Comparison of ENCODE assay signal across 20 cellular contexts in genomic region chr22:50604256-50604580, GRCh38. TPM values are rescaled to one million over a fixed set of nuclear protein-coding genes. Genes with fewer than 3 reads are reported as not detected.
DNase-seq lines count a peak whose midpoint lies in the region; FAIRE-seq and TF ChIP-seq lines count a peak whose summit lies in the region.
"Had no signal": no experiment of that assay in that cellular context is flagged by ENCODE, and none has a peak within 500 bp of the region (broad histone marks: within the 10 kb centered on the region; RNA-seq: fewer than 3 reads in every experiment).

No MANE protein-coding gene starts in this region.

- H3K79me1 ChIP-seq in H1 (ENCODE audit: low read depth, low read length), result no peaks in the 10 kb centered on the region

- H3K27ac Mint-ChIP-seq in activated T-helper 2 cell treated with anti-CD3 and anti-CD28 coated beads, Interferon-gamma antibody, Interleukin-2, Interleukin-4, amounts not matched to agents 10 μg/mL and 5 μg/mL and 100 μg/mL, durations not matched to agents 14 hours and 24 hours and 36 hours, result no peak overlapping the region
- H3K27ac Mint-ChIP-seq: CD4-positive, alpha-beta memory T cell had no signal

- intact Hi-C loops in posterior vena cava (cut with DNase I), result no loop called here
- intact Hi-C loops in activated T-helper 2 cell treated with anti-CD3 and anti-CD28 coated beads, Interferon-gamma antibody, Interleukin-2, Interleukin-4, amounts not matched to agents 10 μg/mL and 5 μg/mL and 100 μg/mL, durations not matched to agents 14 hours and 24 hours and 36 hours (cut with micrococcal nuclease), result no loop called here

- no peak overlapping the region for H3K23ac ChIP-seq in H1 (ENCODE audit: insufficient read length)

- no peak overlapping the region for H2BK120ac ChIP-seq in H1 (replicated peaks; ENCODE audit: low read depth, low read length)

- TF ChIP-seq POLR2A in H1 (IDR thresholded peaks at IDR 0.05; ENCODE audit: control extremely low read depth in 1 of 2, low read depth in 2 of 2, low read length in 2 of 2), result no peak

- no peak for TF ChIP-seq RAD21 in H1 (IDR thresholded peaks at IDR 0.05 in 1 of 2, conservative IDR thresholded peaks at IDR 0.05 in 1 of 2; ENCODE audit: low read depth in 2 of 2, low read length in 2 of 2)

- peak overlapping the region; percentile 51; the same call in 1 of the 2 replicates for H4K8ac ChIP-seq in H1 (ENCODE audit: extremely low read depth, insufficient read depth, low read length)

- no peak overlapping the region for H3K4me3 ChIP-seq in H7 (ENCODE audit: insufficient read depth, low read depth, low read length)
- peak overlapping the region in 3 of 4 experiments; percentile 26 to 55 (median 27); a peak in 6 of 8 replicates for H3K4me3 ChIP-seq in H1 (ENCODE audit: extremely low read depth in 1 of 4, insufficient read depth in 2 of 4, low read depth in 3 of 4, low read length in 4 of 4)
- H3K4me3 ChIP-seq: GM12878 had no signal

- no peak overlapping the region for H3K14ac ChIP-seq in H1 (ENCODE audit: insufficient read length)

- H3K4me1 ChIP-seq in H1 (replicated peaks in 1 of 4; ENCODE audit: control insufficient read depth in 3 of 4, insufficient read depth in 4 of 4, low read length in 3 of 4), result peaks cover 0 to 16% (median 4%) of the 10 kb centered on the region in 4 experiments; a peak in 5 of 7 replicates

- H2AK5ac ChIP-seq in H1 (ENCODE audit: low read depth, low read length), result no peak overlapping the region

- H3K79me2 ChIP-seq in H1 (ENCODE audit: control insufficient read depth in 1 of 2, insufficient read depth in 2 of 2, low read length in 2 of 2), result no peaks in the 10 kb centered on the region

- H3K27me3 ChIP-seq in H7 (ENCODE audit: control insufficient read depth, insufficient read depth, low read length), result peaks cover 29% of the 10 kb centered on the region
- peaks cover 54 to 73% (median 63%) of the 10 kb centered on the region in 4 experiments; a peak in 6 of 7 replicates for H3K27me3 ChIP-seq in H1 (replicated peaks in 1 of 4; ENCODE audit: control insufficient read depth in 3 of 4, extremely low read depth in 1 of 4, insufficient read depth in 3 of 4, low read length in 3 of 4)
- H3K27me3 ChIP-seq: BE2C had no signal

- H3K9me3 ChIP-seq in H1 (ENCODE audit: insufficient read depth in 2 of 2, low read depth in 1 of 2, low read length in 1 of 2), result no peaks in the 10 kb centered on the region
- H3K9me3 ChIP-seq: BE2C had no signal

- H3K56ac ChIP-seq in H1 (replicated peaks; ENCODE audit: insufficient read length, low read depth, low read length), result no peak overlapping the region

- TF ChIP-seq CTCF in GM13976 (IDR thresholded peaks at IDR 0.05; ENCODE audit: borderline replicate concordance, control extremely low read depth, extremely low read depth, insufficient read depth, missing control alignments), result no peak
- TF ChIP-seq CTCF in H1 (IDR thresholded peaks at IDR 0.05; ENCODE audit: control extremely low read depth in 1 of 3, insufficient read depth in 1 of 3, low read depth in 1 of 3, low read length in 3 of 3), result no peak
- TF ChIP-seq CTCF in D721Med (IDR thresholded peaks at IDR 0.05; ENCODE audit: insufficient read depth, missing control alignments), result no peak

- no peak overlapping the region for H3K18ac ChIP-seq in H1 (ENCODE audit: extremely low read depth, low read length)

- H3K36me3 ChIP-seq in H7 (replicated peaks; ENCODE audit: control insufficient read depth, insufficient read depth, low read length) (no peaks in the 10 kb centered on the region), H1 (ENCODE audit: control insufficient read depth in 2 of 4, insufficient read depth in 4 of 4, low read length in 3 of 4) (peaks cover 0 to 3% (median 0%) of the 10 kb centered on the region in 4 experiments; a peak in 1 of 8 replicates)

- POLR2A ChIA-PET in H1 (lab: Charles Lee; ENCODE audit: partially characterized antibody), result no interaction called here

- peak overlapping the region; percentile 29 to 64; a peak in 3 of 4 replicates for H3K4me2 ChIP-seq in H1 (ENCODE audit: insufficient read depth in 1 of 2, low read depth in 2 of 2, low read length in 2 of 2)

- no peak overlapping the region for H2BK15ac ChIP-seq in H1 (ENCODE audit: low read length)

- no peak overlapping the region for H3K4ac ChIP-seq in H1 (replicated peaks; ENCODE audit: insufficient read length, low read depth, low read length)

- H3K9me3 Mint-ChIP-seq in activated T-helper 2 cell treated with anti-CD3 and anti-CD28 coated beads, Interferon-gamma antibody, Interleukin-2, Interleukin-4, amounts not matched to agents 10 μg/mL and 5 μg/mL and 100 μg/mL, durations not matched to agents 14 hours and 24 hours and 36 hours, result no peaks in the 10 kb centered on the region

- no peak overlapping the region for H3K27ac ChIP-seq in H1 (ENCODE audit: low read depth, low read length)
- H3K27ac ChIP-seq: C4-2B had no signal

- H3K23me2 ChIP-seq in H1 (ENCODE audit: low read depth, low read length), result peaks cover 2% of the 10 kb centered on the region; the same call in 1 of the 2 replicates

- H3K27me3 Mint-ChIP-seq in activated T-helper 2 cell treated with anti-CD3 and anti-CD28 coated beads, Interferon-gamma antibody, Interleukin-2, Interleukin-4, amounts not matched to agents 10 μg/mL and 5 μg/mL and 100 μg/mL, durations not matched to agents 14 hours and 24 hours and 36 hours (ENCODE audit: low read depth), result peaks cover 40% of the 10 kb centered on the region

- no peak for FAIRE-seq in H1 (lab: Jason Lieb, UNC)
- no peak for FAIRE-seq in D721Med (lab: Jason Lieb, UNC)
- FAIRE-seq: A204.1, GM12878, GM19239, H54, HTR-8/SVneo had no signal

- H3K36me3 Mint-ChIP-seq in activated T-helper 2 cell treated with anti-CD3 and anti-CD28 coated beads, Interferon-gamma antibody, Interleukin-2, Interleukin-4, amounts not matched to agents 10 μg/mL and 5 μg/mL and 100 μg/mL, durations not matched to agents 14 hours and 24 hours and 36 hours (ENCODE audit: low read depth), result no peaks in the 10 kb centered on the region

- H3K9ac ChIP-seq in H1 (replicated peaks in 1 of 4; ENCODE audit: extremely low read depth in 1 of 4, low read depth in 3 of 4, low read length in 3 of 4), result no peak overlapping the region

- DNase-seq in GM13976 (ENCODE audit: low spot score), result peak; percentile 22
- DNase-seq in H7, result peak; percentile 65
- no peak for DNase-seq in H1 (ENCODE audit: low read depth in 1 of 2, low spot score in 2 of 2)
- DNase-seq in posterior vena cava (ENCODE audit: low spot score), result peak; percentile 76
- DNase-seq in activated T-helper 2 cell treated with anti-CD3 and anti-CD28 coated beads, Interferon-gamma antibody, Interleukin-2, Interleukin-4, amounts not matched to agents 10 μg/mL and 5 μg/mL and 100 μg/mL, durations not matched to agents 14 hours and 24 hours and 36 hours (ENCODE audit: low spot score), result no peak
- DNase-seq in D721Med (ENCODE audit: insufficient read length, low spot score), result no peak
- no peak for DNase-seq in DMS153 (lab: John Stamatoyannopoulos, UW)
- DNase-seq: BE2C; CD4-positive, alpha-beta memory T cell; DMS53; IMR-90; Kasumi-1; KBM-7 had no signal

- no peak overlapping the region for H4K91ac ChIP-seq in H1 (replicated peaks; ENCODE audit: insufficient read length, low read length)

- H3K4me3 Mint-ChIP-seq in activated T-helper 2 cell treated with anti-CD3 and anti-CD28 coated beads, Interferon-gamma antibody, Interleukin-2, Interleukin-4, amounts not matched to agents 10 μg/mL and 5 μg/mL and 100 μg/mL, durations not matched to agents 14 hours and 24 hours and 36 hours (ENCODE audit: low read depth), result no peak overlapping the region
- H3K4me3 Mint-ChIP-seq: CD4-positive, alpha-beta memory T cell had no signal

- peaks cover 2% of the 10 kb centered on the region for H3K4me1 Mint-ChIP-seq in activated T-helper 2 cell treated with anti-CD3 and anti-CD28 coated beads, Interferon-gamma antibody, Interleukin-2, Interleukin-4, amounts not matched to agents 10 μg/mL and 5 μg/mL and 100 μg/mL, durations not matched to agents 14 hours and 24 hours and 36 hours (ENCODE audit: low read depth)

- in situ Hi-C loops in GM13976 (cut with MboI; ENCODE audit: low sequenced_read_pairs, unreplicated experiment), result no loop called here

- 47% methylated on average over 23 of the region's 48 CpGs; no CpG with 5 or more reads in 1 of the 2 experiments for WGBS in H1 (ENCODE audit: extremely low coverage in 1 of 2, insufficient coverage in 1 of 2, insufficient read length in 1 of 2, insufficient replicate concordance in 2 of 2, low coverage in 1 of 2, low lambda C conversion rate in 2 of 2, missing lambda C conversion rate in 1 of 2), 2 experiments

- no peak overlapping the region for H2BK20ac ChIP-seq in H1 (ENCODE audit: low read length)

- H4K20me1 ChIP-seq in H1 (replicated peaks in 1 of 2; ENCODE audit: control insufficient read depth in 1 of 2, insufficient read depth in 2 of 2, low read length in 2 of 2), result peaks cover 11 to 15% of the 10 kb centered on the region in 2 experiments

- H2AFZ ChIP-seq in H1 (ENCODE audit: low read length), result no peak overlapping the region

- H2BK12ac ChIP-seq in H1 (ENCODE audit: low read depth, low read length), result no peak overlapping the region

- CTCF ChIA-PET in H1 (lab: Charles Lee; ENCODE audit: partially characterized antibody), result interaction anchor here (0.8 to 2.5 kb wide), 5 partner anchors 8 to 96 kb away, joined by 3 to 9 read pairs (median 3); partner anchors contain the start of gene CPT1B

- TF ChIP-seq EP300 in H1 (IDR thresholded peaks at IDR 0.05; ENCODE audit: borderline replicate concordance in 1 of 2, low read depth in 2 of 2, low read length in 2 of 2), result no peak

- no peak overlapping the region for H4K5ac ChIP-seq in H1 (ENCODE audit: insufficient read length, low read depth, low read length)

- H2BK5ac ChIP-seq in H1 (ENCODE audit: low read depth, low read length), result no peak overlapping the region

RNA-seq across cellular contexts. Expression of gene MAPK8IP2, which starts 3.6 kb away (rescaled TPM):
- total RNA-seq in H7 (2014; rRNA removed; shearing (Covaris generic)), result 1.7 and 3.4 TPM in 2 replicates
- total RNA-seq in H1 (2021; fragmentation: NEBNext Ultra II Directional; extraction: Animal tissue kit (Norgen Biotek cat#: 25700)), result 5.5 and 6.7 TPM in 2 replicates
- 1.5 and 1.7 TPM in 2 replicates for polyA plus RNA-seq in H1 (2011; rRNA removed)
- 1.2 TPM for polyA plus RNA-seq in H1 (2011; cell fraction: cytosol; rRNA removed)
- polyA plus RNA-seq in H1 (2011; cell fraction: nucleus; rRNA removed), result 2.4 TPM
- 1.9 to 2.6 TPM (median 2.4 TPM) in 4 replicates for polyA plus RNA-seq in H1 (2012, experiment 1 of 2)
- 2.3 TPM for polyA plus RNA-seq in H1 (2012, experiment 2 of 2)
- polyA plus RNA-seq in H1 (2013, experiment 1 of 2), result 2.5 TPM
- 2.9 TPM for polyA plus RNA-seq in H1 (2013, experiment 2 of 2)
- 0.44 and 0.83 TPM in 2 replicates for polyA minus RNA-seq in H1 (2011; rRNA and poly(A)+ RNA removed)
- polyA minus RNA-seq in H1 (2011; cell fraction: cytosol; rRNA and poly(A)+ RNA removed), result 1.4 TPM
- polyA minus RNA-seq in H1 (2011; cell fraction: nucleus; rRNA and poly(A)+ RNA removed), result 1.00 TPM
- under 1 TPM; 0.24 to 0.56 TPM for total RNA-seq in posterior vena cava
- 0.09 and 0.16 TPM in 2 replicates for total RNA-seq in activated T-helper 2 cell treated with anti-CD3 and anti-CD28 coated beads, Interferon-gamma antibody, Interleukin-2, Interleukin-4, amounts not matched to agents 10 μg/mL and 5 μg/mL and 100 μg/mL, durations not matched to agents 14 hours and 24 hours and 36 hours
- polyA plus RNA-seq: CD4-positive, alpha-beta memory T cell had no signal

RNA-seq across cellular contexts. Expression of gene CHKB, which starts 21.6 kb away (rescaled TPM):
- 42.1 and 54.5 TPM in 2 replicates for total RNA-seq in H7 (2014; rRNA removed; shearing (Covaris generic))
- 42.2 and 51.8 TPM in 2 replicates for total RNA-seq in H1 (2021; fragmentation: NEBNext Ultra II Directional; extraction: Animal tissue kit (Norgen Biotek cat#: 25700))
- 27.9 and 28.4 TPM in 2 replicates for polyA plus RNA-seq in H1 (2011; rRNA removed)
- 45.6 TPM for polyA plus RNA-seq in H1 (2011; cell fraction: cytosol; rRNA removed)
- 170 TPM for polyA plus RNA-seq in H1 (2011; cell fraction: nucleus; rRNA removed)
- 46.9 to 53.6 TPM (median 51.5 TPM) in 4 replicates for polyA plus RNA-seq in H1 (2012, experiment 1 of 2)
- polyA plus RNA-seq in H1 (2012, experiment 2 of 2), result 38.3 TPM
- 42.5 TPM for polyA plus RNA-seq in H1 (2013, experiment 1 of 2)
- 37.9 TPM for polyA plus RNA-seq in H1 (2013, experiment 2 of 2)
- polyA minus RNA-seq in H1 (2011; rRNA and poly(A)+ RNA removed), result 18.4 and 19.3 TPM in 2 replicates
- 15.9 TPM for polyA minus RNA-seq in H1 (2011; cell fraction: cytosol; rRNA and poly(A)+ RNA removed)
- 35.6 TPM for polyA minus RNA-seq in H1 (2011; cell fraction: nucleus; rRNA and poly(A)+ RNA removed)
- total RNA-seq in posterior vena cava, result 10 to 100 TPM; 30.1 to 31.6 TPM
- total RNA-seq in activated T-helper 2 cell treated with anti-CD3 and anti-CD28 coated beads, Interferon-gamma antibody, Interleukin-2, Interleukin-4, amounts not matched to agents 10 μg/mL and 5 μg/mL and 100 μg/mL, durations not matched to agents 14 hours and 24 hours and 36 hours, result 86.1 and 90.9 TPM in 2 replicates

RNA-seq across cellular contexts. Expression of gene ARSA, which starts 23.7 kb away (rescaled TPM):
- total RNA-seq in H7 (2014; rRNA removed; shearing (Covaris generic)), result 9.5 and 11.3 TPM in 2 replicates
- 7.7 and 9.8 TPM in 2 replicates for total RNA-seq in H1 (2021; fragmentation: NEBNext Ultra II Directional; extraction: Animal tissue kit (Norgen Biotek cat#: 25700))
- 10.1 and 14.3 TPM in 2 replicates for polyA plus RNA-seq in H1 (2011; rRNA removed)
- 8.5 TPM for polyA plus RNA-seq in H1 (2011; cell fraction: cytosol; rRNA removed)
- polyA plus RNA-seq in H1 (2011; cell fraction: nucleus; rRNA removed), result 49.1 TPM
- 8.3 to 12.4 TPM (median 11.3 TPM) in 4 replicates for polyA plus RNA-seq in H1 (2012, experiment 1 of 2)
- 10.7 TPM for polyA plus RNA-seq in H1 (2012, experiment 2 of 2)
- polyA plus RNA-seq in H1 (2013, experiment 1 of 2), result 9.1 TPM
- 8.0 TPM for polyA plus RNA-seq in H1 (2013, experiment 2 of 2)
- 4.2 and 4.7 TPM in 2 replicates for polyA minus RNA-seq in H1 (2011; rRNA and poly(A)+ RNA removed)
- polyA minus RNA-seq in H1 (2011; cell fraction: cytosol; rRNA and poly(A)+ RNA removed), result 7.0 TPM
- polyA minus RNA-seq in H1 (2011; cell fraction: nucleus; rRNA and poly(A)+ RNA removed), result 12.1 TPM
- 10 to 100 TPM; 21.8 to 29.4 TPM for total RNA-seq in posterior vena cava
- total RNA-seq in activated T-helper 2 cell treated with anti-CD3 and anti-CD28 coated beads, Interferon-gamma antibody, Interleukin-2, Interleukin-4, amounts not matched to agents 10 μg/mL and 5 μg/mL and 100 μg/mL, durations not matched to agents 14 hours and 24 hours and 36 hours, result 25.0 TPM in 2 replicates

RNA-seq across cellular contexts. Expression of gene CPT1B, which starts 26.0 kb away (rescaled TPM):
- total RNA-seq in H7 (2014; rRNA removed; shearing (Covaris generic)), result 24.0 and 27.6 TPM in 2 replicates
- total RNA-seq in H1 (2021; fragmentation: NEBNext Ultra II Directional; extraction: Animal tissue kit (Norgen Biotek cat#: 25700)), result 33.1 and 36.2 TPM in 2 replicates
- polyA plus RNA-seq in H1 (2011; rRNA removed), result 34.2 and 47.7 TPM in 2 replicates
- 48.0 TPM for polyA plus RNA-seq in H1 (2011; cell fraction: cytosol; rRNA removed)
- polyA plus RNA-seq in H1 (2011; cell fraction: nucleus; rRNA removed), result 378 TPM
- polyA plus RNA-seq in H1 (2012, experiment 1 of 2), result 46.3 to 71.2 TPM (median 63.2 TPM) in 4 replicates
- polyA plus RNA-seq in H1 (2012, experiment 2 of 2), result 31.6 TPM
- polyA plus RNA-seq in H1 (2013, experiment 1 of 2), result 15.9 TPM
- 15.5 TPM for polyA plus RNA-seq in H1 (2013, experiment 2 of 2)
- polyA minus RNA-seq in H1 (2011; rRNA and poly(A)+ RNA removed), result 20.9 and 22.0 TPM in 2 replicates
- polyA minus RNA-seq in H1 (2011; cell fraction: cytosol; rRNA and poly(A)+ RNA removed), result 12.0 TPM
- 46.3 TPM for polyA minus RNA-seq in H1 (2011; cell fraction: nucleus; rRNA and poly(A)+ RNA removed)
- total RNA-seq in posterior vena cava, result 1 to 10 TPM; 6.0 to 8.1 TPM
- 68.2 and 74.3 TPM in 2 replicates for total RNA-seq in activated T-helper 2 cell treated with anti-CD3 and anti-CD28 coated beads, Interferon-gamma antibody, Interleukin-2, Interleukin-4, amounts not matched to agents 10 μg/mL and 5 μg/mL and 100 μg/mL, durations not matched to agents 14 hours and 24 hours and 36 hours

RNA-seq across cellular contexts. Expression of gene SYCE3, which starts 41.5 kb away (rescaled TPM):
- not detected in 2 replicates for total RNA-seq in H7 (2014; rRNA removed; shearing (Covaris generic))
- not detected in 2 replicates for total RNA-seq in H1 (2021; fragmentation: NEBNext Ultra II Directional; extraction: Animal tissue kit (Norgen Biotek cat#: 25700))
- 1.9 and 2.9 TPM in 2 replicates for polyA plus RNA-seq in H1 (2011; rRNA removed)
- polyA plus RNA-seq in H1 (2011; cell fraction: cytosol; rRNA removed), result 5.7 TPM
- polyA plus RNA-seq in H1 (2011; cell fraction: nucleus; rRNA removed), result 0.41 TPM
- polyA plus RNA-seq in H1 (2012, experiment 1 of 2), result 1.2 to 2.5 TPM (median 1.6 TPM) in 4 replicates
- polyA plus RNA-seq in H1 (2012, experiment 2 of 2), result not detected
- 0.91 TPM for polyA plus RNA-seq in H1 (2013, experiment 1 of 2)
- polyA plus RNA-seq in H1 (2013, experiment 2 of 2), result 0.77 TPM
- not detected in 2 replicates for polyA minus RNA-seq in H1 (2011; rRNA and poly(A)+ RNA removed)
- not detected for polyA minus RNA-seq in H1 (2011; cell fraction: cytosol; rRNA and poly(A)+ RNA removed)
- polyA minus RNA-seq in H1 (2011; cell fraction: nucleus; rRNA and poly(A)+ RNA removed), result not detected
- not detected for total RNA-seq in posterior vena cava
- total RNA-seq in activated T-helper 2 cell treated with anti-CD3 and anti-CD28 coated beads, Interferon-gamma antibody, Interleukin-2, Interleukin-4, amounts not matched to agents 10 μg/mL and 5 μg/mL and 100 μg/mL, durations not matched to agents 14 hours and 24 hours and 36 hours, result 0.62 TPM in 1 of 2 replicates, not detected in the other
- total RNA-seq: CD4-positive, alpha-beta memory T cell; G401; IMR-90 had no signal
- polyA plus RNA-seq: IMR-90 had no signal

Comparison
In these comparisons a context has a peak if more than half of its experiments do, and no peak if none do; other contexts are left out.
1. DNase-seq: peak in GM13976 (single experiment), H7 (single experiment) and posterior vena cava (single experiment); none in H1 (0 of 2), activated T-helper 2 cell treated with anti-CD3 and anti-CD28 coated beads, Interferon-gamma antibody, Interleukin-2, Interleukin-4, amounts not matched to agents 10 μg/mL and 5 μg/mL and 100 μg/mL, durations not matched to agents 14 hours and 24 hours and 36 hours (single experiment), D721Med (single experiment) and DMS153 (single experiment).